1 cellular context compared by ENCODE assay signal in the genomic region with DNA sequence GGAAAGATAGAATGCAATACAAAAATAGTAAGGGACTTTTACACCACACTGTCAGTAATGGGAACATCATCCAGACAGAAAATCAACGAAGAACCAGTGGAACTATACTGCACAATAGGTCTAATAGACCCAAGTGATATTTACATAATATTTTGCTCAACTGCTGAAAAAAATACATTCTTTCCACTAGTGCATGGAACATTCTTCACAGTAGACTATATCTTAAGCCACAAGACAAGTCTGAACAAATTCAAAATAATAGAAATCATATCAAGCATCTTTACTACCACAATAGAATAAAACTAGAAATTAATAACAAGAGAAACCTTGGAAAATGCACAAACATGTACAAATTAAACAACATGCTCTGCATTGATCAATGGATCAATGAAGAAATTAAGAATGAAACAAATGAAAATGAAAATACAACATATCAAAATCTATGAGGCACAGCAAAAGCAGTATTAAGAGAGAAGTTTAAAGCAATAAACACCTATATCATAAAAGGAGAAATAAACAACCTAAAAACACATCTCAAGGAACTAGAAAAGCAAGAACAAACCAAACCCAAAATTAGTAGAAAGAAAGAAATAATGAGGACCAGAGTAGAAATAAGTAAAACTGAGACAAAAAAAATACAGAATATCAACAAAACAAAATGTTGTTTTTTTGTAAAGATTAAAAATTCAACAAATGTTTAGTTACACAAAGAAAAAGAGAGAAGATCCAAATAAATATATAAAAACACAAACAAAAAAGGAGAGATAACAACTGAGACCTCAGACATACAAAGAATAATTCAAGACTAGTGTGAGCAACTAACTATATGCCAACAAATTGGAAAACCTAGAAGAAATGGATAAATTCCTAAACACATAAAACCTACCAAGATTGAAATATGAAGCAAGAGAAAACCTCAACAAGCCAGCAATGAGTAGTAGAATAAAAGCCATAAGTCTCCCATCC.
TF ChIP-seq lines count a peak whose summit lies in the region.

No MANE protein-coding gene starts in this region.

TF ChIP-seq in K562, 482 proteins besides CTCF, POLR2A, EP300 and RAD21 (continues in another document):
- TF ChIP-seq ZZZ3 (IDR thresholded peaks at IDR 0.05) = 0 out of 2 replicates have a peak, but pooled peaks have one; percentile 30
- TF ChIP-seq HBP1 (CRISPR knock-in tag; IDR thresholded peaks at IDR 0.05) = 0 out of 2 replicates have a peak, but pooled peaks have one; percentile 24
- 0 out of 2 replicates have a peak, but pooled peaks have one; percentile 41 for TF ChIP-seq MIER1 (IDR thresholded peaks at IDR 0.05; ENCODE audit: low read depth)
- no peak for TF ChIP-seq RBM17 (IDR thresholded peaks at IDR 0.05; ENCODE audit: borderline replicate concordance, low read depth, low read length)
- TF ChIP-seq, protein P1, sequence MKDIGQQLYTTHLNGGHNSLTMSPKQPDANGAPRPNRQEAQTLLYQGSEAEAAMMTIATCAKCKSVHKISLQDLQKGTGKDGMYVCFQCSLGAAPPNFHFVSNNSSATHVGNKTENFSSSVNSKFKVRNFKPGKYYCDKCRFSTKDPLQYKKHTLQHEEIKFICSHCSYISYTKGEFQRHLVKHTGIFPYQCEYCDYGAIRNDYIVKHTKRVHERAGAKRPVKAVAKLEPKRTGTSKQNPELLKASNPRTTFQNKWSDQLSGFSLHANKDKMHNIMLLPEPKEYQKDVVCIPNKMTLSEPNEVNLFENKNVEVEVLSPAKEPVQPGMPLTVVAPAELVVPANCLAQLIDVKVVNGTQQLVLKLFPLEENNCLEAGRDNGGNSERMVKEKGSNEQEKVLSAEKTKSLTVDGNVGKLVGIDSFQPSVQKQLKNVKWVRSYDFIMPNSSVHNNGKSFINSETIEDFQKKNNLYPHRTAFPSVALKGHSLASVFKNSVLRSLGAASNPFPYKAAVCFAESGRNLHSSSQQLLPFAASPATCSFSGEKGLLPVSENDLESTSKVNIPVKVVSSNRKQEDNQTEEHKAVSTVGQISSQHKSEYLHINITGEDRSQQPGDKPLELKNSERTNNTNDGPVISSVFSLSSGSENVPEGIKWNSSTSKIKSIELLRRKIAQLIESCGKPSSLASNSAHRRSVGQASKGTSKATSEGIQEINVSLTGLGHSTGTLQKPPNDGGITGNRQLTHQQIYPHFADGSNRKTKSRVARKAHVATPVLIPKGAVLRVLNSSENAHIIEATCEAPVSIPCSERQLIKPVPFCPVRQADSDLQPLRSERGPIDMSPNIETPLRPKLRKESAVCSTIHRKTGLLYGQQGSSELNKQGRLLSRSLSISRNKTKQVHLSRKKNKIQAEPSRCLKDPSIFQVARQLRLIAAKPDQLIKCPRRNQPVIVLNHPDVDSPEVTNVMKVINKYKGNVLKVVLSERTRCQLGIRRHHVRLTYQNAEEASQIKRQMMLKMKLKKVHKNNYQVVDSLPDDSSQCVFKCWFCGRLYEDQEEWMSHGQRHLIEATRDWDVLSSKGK (CRISPR knock-in tag; IDR thresholded peaks at IDR 0.05) = no peak
- TF ChIP-seq, protein P2, sequence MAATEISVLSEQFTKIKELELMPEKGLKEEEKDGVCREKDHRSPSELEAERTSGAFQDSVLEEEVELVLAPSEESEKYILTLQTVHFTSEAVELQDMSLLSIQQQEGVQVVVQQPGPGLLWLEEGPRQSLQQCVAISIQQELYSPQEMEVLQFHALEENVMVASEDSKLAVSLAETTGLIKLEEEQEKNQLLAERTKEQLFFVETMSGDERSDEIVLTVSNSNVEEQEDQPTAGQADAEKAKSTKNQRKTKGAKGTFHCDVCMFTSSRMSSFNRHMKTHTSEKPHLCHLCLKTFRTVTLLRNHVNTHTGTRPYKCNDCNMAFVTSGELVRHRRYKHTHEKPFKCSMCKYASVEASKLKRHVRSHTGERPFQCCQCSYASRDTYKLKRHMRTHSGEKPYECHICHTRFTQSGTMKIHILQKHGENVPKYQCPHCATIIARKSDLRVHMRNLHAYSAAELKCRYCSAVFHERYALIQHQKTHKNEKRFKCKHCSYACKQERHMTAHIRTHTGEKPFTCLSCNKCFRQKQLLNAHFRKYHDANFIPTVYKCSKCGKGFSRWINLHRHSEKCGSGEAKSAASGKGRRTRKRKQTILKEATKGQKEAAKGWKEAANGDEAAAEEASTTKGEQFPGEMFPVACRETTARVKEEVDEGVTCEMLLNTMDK (IDR thresholded peaks at IDR 0.05; ENCODE audit: borderline replicate concordance, insufficient read depth, low read depth, low read length, poor library complexity, severe bottlenecking) = no peak
- 0 out of 2 replicates have a peak, but pooled peaks have one; percentile 15 for TF ChIP-seq ZC3H8 (IDR thresholded peaks at IDR 0.05)
- TF ChIP-seq TOE1 (IDR thresholded peaks at IDR 0.05; ENCODE audit: borderline replicate concordance) = peak; percentile 17; the same call in 1 of the 2 replicates
- no peak for TF ChIP-seq TOE1 (CRISPR knock-in tag; IDR thresholded peaks at IDR 0.05; ENCODE audit: borderline replicate concordance, low read depth)
- TF ChIP-seq CTBP1 (IDR thresholded peaks at IDR 0.05; ENCODE audit: borderline replicate concordance) = no peak
- no peak for TF ChIP-seq CHD2 (IDR thresholded peaks at IDR 0.05; ENCODE audit: low read depth, low read length)
- TF ChIP-seq ILF3 (IDR thresholded peaks at IDR 0.05; ENCODE audit: borderline replicate concordance) = no peak
- peak; percentile 68; the same call in 1 of the 2 replicates for TF ChIP-seq SMARCA5 (IDR thresholded peaks at IDR 0.05)
- TF ChIP-seq CEBPG (CRISPR knock-in tag; IDR thresholded peaks at IDR 0.05) = no peak
- TF ChIP-seq CEBPG (tag; conservative IDR thresholded peaks at IDR 0.05 in 1 of 2, IDR thresholded peaks at IDR 0.05 in 1 of 2) = peak; percentile 10 to 59; a peak in 2 of 4 replicates
- no peak for TF ChIP-seq ZNF239 (CRISPR knock-in tag; IDR thresholded peaks at IDR 0.05)
- TF ChIP-seq ZSCAN32 (CRISPR knock-in tag; IDR thresholded peaks at IDR 0.05) = no peak
- no peak for TF ChIP-seq ZNF347 (CRISPR knock-in tag; IDR thresholded peaks at IDR 0.05; ENCODE audit: low read depth)
- no peak for TF ChIP-seq E4F1 (CRISPR knock-in tag; IDR thresholded peaks at IDR 0.05; ENCODE audit: borderline replicate concordance)
- TF ChIP-seq, protein P3, sequence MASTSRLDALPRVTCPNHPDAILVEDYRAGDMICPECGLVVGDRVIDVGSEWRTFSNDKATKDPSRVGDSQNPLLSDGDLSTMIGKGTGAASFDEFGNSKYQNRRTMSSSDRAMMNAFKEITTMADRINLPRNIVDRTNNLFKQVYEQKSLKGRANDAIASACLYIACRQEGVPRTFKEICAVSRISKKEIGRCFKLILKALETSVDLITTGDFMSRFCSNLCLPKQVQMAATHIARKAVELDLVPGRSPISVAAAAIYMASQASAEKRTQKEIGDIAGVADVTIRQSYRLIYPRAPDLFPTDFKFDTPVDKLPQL (IDR thresholded peaks at IDR 0.05; ENCODE audit: extremely low read depth, insufficient read length) = no peak
- no peak for TF ChIP-seq ZNF699 (CRISPR knock-in tag; IDR thresholded peaks at IDR 0.05; ENCODE audit: insufficient replicate concordance)
- peak; percentile 6; the same call in 1 of the 2 replicates for TF ChIP-seq EP400 (IDR thresholded peaks at IDR 0.05)
- no peak for TF ChIP-seq ATF1 (CRISPR knock-in tag; IDR thresholded peaks at IDR 0.05)
- TF ChIP-seq ATF1 (tag; IDR thresholded peaks at IDR 0.05) = 0 out of 2 replicates have a peak, but pooled peaks have one; percentile 3
- TF ChIP-seq, protein P4, sequence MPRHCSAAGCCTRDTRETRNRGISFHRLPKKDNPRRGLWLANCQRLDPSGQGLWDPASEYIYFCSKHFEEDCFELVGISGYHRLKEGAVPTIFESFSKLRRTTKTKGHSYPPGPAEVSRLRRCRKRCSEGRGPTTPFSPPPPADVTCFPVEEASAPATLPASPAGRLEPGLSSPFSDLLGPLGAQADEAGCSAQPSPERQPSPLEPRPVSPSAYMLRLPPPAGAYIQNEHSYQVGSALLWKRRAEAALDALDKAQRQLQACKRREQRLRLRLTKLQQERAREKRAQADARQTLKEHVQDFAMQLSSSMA (CRISPR knock-in tag; IDR thresholded peaks at IDR 0.05) = no peak
- no peak for TF ChIP-seq PRDM10 (IDR thresholded peaks at IDR 0.05; ENCODE audit: partially characterized antibody)
- TF ChIP-seq, protein P5, sequence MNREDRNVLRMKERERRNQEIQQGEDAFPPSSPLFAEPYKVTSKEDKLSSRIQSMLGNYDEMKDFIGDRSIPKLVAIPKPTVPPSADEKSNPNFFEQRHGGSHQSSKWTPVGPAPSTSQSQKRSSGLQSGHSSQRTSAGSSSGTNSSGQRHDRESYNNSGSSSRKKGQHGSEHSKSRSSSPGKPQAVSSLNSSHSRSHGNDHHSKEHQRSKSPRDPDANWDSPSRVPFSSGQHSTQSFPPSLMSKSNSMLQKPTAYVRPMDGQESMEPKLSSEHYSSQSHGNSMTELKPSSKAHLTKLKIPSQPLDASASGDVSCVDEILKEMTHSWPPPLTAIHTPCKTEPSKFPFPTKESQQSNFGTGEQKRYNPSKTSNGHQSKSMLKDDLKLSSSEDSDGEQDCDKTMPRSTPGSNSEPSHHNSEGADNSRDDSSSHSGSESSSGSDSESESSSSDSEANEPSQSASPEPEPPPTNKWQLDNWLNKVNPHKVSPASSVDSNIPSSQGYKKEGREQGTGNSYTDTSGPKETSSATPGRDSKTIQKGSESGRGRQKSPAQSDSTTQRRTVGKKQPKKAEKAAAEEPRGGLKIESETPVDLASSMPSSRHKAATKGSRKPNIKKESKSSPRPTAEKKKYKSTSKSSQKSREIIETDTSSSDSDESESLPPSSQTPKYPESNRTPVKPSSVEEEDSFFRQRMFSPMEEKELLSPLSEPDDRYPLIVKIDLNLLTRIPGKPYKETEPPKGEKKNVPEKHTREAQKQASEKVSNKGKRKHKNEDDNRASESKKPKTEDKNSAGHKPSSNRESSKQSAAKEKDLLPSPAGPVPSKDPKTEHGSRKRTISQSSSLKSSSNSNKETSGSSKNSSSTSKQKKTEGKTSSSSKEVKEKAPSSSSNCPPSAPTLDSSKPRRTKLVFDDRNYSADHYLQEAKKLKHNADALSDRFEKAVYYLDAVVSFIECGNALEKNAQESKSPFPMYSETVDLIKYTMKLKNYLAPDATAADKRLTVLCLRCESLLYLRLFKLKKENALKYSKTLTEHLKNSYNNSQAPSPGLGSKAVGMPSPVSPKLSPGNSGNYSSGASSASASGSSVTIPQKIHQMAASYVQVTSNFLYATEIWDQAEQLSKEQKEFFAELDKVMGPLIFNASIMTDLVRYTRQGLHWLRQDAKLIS (CRISPR knock-in tag; IDR thresholded peaks at IDR 0.05) = no peak
- TF ChIP-seq SMARCE1 (IDR thresholded peaks at IDR 0.05) = no peak
- TF ChIP-seq ZC3H4 (CRISPR knock-in tag; IDR thresholded peaks at IDR 0.05; ENCODE audit: borderline replicate concordance) = no peak
- TF ChIP-seq KDM4B (IDR thresholded peaks at IDR 0.05; ENCODE audit: borderline replicate concordance in 2 of 2, low read depth in 1 of 2) = no peak
- TF ChIP-seq MAFF (IDR thresholded peaks at IDR 0.05; ENCODE audit: low read length) = no peak
- no peak for TF ChIP-seq ZNF217 (CRISPR knock-in tag; IDR thresholded peaks at IDR 0.05)
